ENCODE assay signal across 1 cellular context in the genomic region with DNA sequence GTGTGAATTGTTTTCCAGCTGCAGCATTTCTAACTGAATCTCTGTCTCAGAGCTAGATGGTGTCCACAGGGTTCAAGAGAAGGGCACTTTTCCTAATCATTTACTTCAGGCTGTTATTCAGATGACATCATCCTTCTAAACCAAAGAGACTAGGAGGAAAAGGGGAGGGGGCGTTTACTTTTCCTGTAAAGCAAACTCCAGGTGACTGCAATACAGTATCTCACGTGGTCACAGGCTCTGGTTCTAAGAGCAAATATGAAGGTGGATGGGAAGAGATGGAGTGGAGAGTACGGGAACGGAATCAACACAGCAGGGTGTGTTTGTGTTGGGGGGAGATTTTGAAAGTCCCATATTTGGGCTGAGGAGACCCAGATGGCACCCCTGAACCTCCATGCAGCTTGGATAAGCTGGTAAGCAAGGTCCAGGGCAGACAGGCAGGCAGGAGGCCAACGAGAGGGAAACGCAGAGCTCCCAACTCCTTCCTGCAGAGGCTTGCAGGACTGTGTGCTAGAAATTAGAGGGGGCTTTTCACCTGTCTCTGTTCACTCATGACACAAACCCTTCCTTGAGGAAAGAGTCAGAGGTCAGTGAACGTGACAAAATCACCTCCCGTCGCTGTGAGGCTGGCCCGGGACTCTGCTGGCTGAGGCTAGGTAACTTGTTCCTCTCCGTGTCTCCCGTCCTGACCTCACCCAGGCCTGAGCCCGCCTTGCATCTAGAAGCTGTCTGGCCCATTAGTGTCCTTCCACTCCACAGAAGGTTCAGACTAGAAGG.
A peak's percentile ranks its signal among the peaks of the same experiment; 100 is the strongest.
TF ChIP-seq lines count a peak whose summit lies in the region.

No MANE protein-coding gene starts in this region.

TF ChIP-seq in HEK293, 187 proteins besides CTCF, POLR2A, EP300 and RAD21 (continued from another document):
- TF ChIP-seq PATZ1 (tag by site-specific recombination; IDR thresholded peaks at IDR 0.05) (0 out of 2 replicates have a peak, but pooled peaks have one; percentile 16), ZNF664 (tag by site-specific recombination; IDR thresholded peaks at IDR 0.05) (peak; percentile 69), ZNF449 (tag by site-specific recombination; IDR thresholded peaks at IDR 0.05) (no peak)
TF ChIP-seq in HEK293: peak in this region for 7.
